21 cellular contexts compared by ENCODE assay signal in the genomic region with DNA sequence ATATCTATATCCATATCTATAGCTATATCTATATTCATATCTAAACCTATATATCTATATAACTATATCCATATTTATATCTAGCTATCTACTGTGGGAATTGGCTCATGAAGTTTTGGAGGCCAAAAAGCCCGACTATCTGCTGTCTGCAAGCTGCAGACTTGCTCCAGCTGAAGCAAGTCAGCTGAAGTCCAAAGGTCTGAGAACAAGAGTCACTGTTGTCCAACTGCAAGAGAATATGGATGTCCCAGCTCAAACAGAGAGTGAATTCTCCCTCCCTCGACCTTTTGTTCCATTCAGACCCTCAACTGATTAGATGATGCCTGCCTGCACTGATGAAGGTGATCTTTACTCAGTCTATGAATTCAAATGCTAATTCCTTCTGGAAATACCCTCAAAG.
A peak's percentile ranks its signal among the peaks of the same experiment; 100 is the strongest.
DNase-seq lines count a peak whose midpoint lies in the region; ATAC-seq, FAIRE-seq and TF ChIP-seq lines count a peak whose summit lies in the region.
"Had no signal": no experiment of that assay in that cellular context is flagged by ENCODE, and none has a peak within 500 bp of the region (broad histone marks: within the 10 kb centered on the region; RNA-seq: fewer than 3 reads in every experiment).

No MANE protein-coding gene starts in this region.

- no TSS peak for BruUV-seq in HepG2 (replicated peaks; lab: Mats Ljungman, UMichigan)

- no peak for DNase-seq in astrocyte (ENCODE audit: low read depth)
- peak; percentile 17 for DNase-seq in HepG2 (ENCODE audit: low spot score)
- DNase-seq in small intestine: peak; percentile 15
- no peak for DNase-seq in stimulated activated CD4-positive, alpha-beta T cell treated with anti-CD3 and anti-CD28 coated beads, Interleukin-1b, Interleukin-23, amount 100 ng/mL, for 48 hours
- no peak for DNase-seq in upper lobe of left lung
- DNase-seq: AML-193; Caco-2; Calu3; CD4-positive, alpha-beta T cell; CD8-positive, alpha-beta T cell; DMS79 treated with DMSO at 0.1 percent for 48 hours; GF-D8 had no signal

- no peak overlapping the region for H3K4me3 Mint-ChIP-seq in astrocyte (ENCODE audit: unreplicated experiment)
- H3K4me3 Mint-ChIP-seq: B cell; CD4-positive, alpha-beta T cell; CD8-positive, alpha-beta T cell had no signal

- no peak overlapping the region for H2AFZ ChIP-seq in astrocyte (ENCODE audit: low read depth, low read length)
- no peak overlapping the region for H2AFZ ChIP-seq in HepG2 (ENCODE audit: low read length)

- TF ChIP-seq POLR2A in HepG2 (IDR thresholded peaks at IDR 0.05; ENCODE audit: insufficient read depth in 1 of 2, low read depth in 2 of 2, low read length in 2 of 2): no peak
- TF ChIP-seq POLR2A in upper lobe of left lung (IDR thresholded peaks at IDR 0.05): no peak

- H3K4me1 Mint-ChIP-seq in astrocyte (ENCODE audit: low read depth, unreplicated experiment): no peaks in the 10 kb centered on the region
- H3K4me1 Mint-ChIP-seq: B cell had no signal

- intact Hi-C loops in HepG2 (cut with micrococcal nuclease; ENCODE audit: unreplicated experiment): no loop called here

- no peaks in the 10 kb centered on the region for H3K79me2 ChIP-seq in astrocyte (ENCODE audit: insufficient read depth, low read length)
- no peaks in the 10 kb centered on the region for H3K79me2 ChIP-seq in HepG2 (ENCODE audit: insufficient read depth, low read length)

- ATAC-seq in HepG2 (peak; percentile 41; the same call in 2 of the 3 replicates), upper lobe of left lung (ENCODE audit: low FRiP score in 2 of 2) (no peak)
- ATAC-seq: A549; CD8-positive, alpha-beta T cell had no signal

- H3K36me3 Mint-ChIP-seq in astrocyte (ENCODE audit: low read depth, unreplicated experiment): no peaks in the 10 kb centered on the region
- H3K36me3 Mint-ChIP-seq: CD8-positive, alpha-beta T cell had no signal

- in situ Hi-C loops in HepG2 (cut with HindIII; ENCODE audit: extremely low pct_ligation_motif_present, low pct_unique_long_range_greater_than_20kb): no loop called here

- H3K27me3 Mint-ChIP-seq in astrocyte (ENCODE audit: low read depth, unreplicated experiment): no peaks in the 10 kb centered on the region
- H3K27me3 Mint-ChIP-seq: B cell; CD4-positive, alpha-beta T cell had no signal

- no peak for TF ChIP-seq RAD21 in HepG2 (CRISPR knock-in tag; IDR thresholded peaks at IDR 0.05)

- H3K4me3 ChIP-seq in astrocyte (ENCODE audit: insufficient read depth, low read depth, low read length) (no peak overlapping the region), HepG2 (replicated peaks in 1 of 3; ENCODE audit: insufficient read depth in 1 of 3, low read depth in 2 of 3, low read length in 3 of 3) (no peak overlapping the region), small intestine (ENCODE audit: low read depth in 1 of 2, low read length in 2 of 2) (no peak overlapping the region), upper lobe of left lung (no peak overlapping the region)
- H3K4me3 ChIP-seq: A549; BLaER1 treated with 17β-estradiol and CSF1 and Interleukin-3, amounts not matched to agents 10 nM and 100 nM had no signal

- H3K27ac Mint-ChIP-seq in astrocyte (ENCODE audit: unreplicated experiment): no peak overlapping the region
- H3K27ac Mint-ChIP-seq: B cell; CD4-positive, alpha-beta T cell; CD8-positive, alpha-beta T cell had no signal

- POLR2A ChIA-PET in HepG2 (lab: Yijun Ruan, JAX): no interaction called here

- CTCF ChIA-PET in HepG2 (lab: Yijun Ruan, JAX; ENCODE audit: low intra/inter-chr PET ratio, low total read pairs): no interaction called here

- H3K27ac ChIP-seq in astrocyte (ENCODE audit: low read depth, low read length) (no peak overlapping the region), HepG2 (ENCODE audit: extremely low read length, insufficient read depth, low read length) (no peak overlapping the region), small intestine (ENCODE audit: low read depth in 1 of 2, low read length in 1 of 2) (no peak overlapping the region), upper lobe of left lung (no peak overlapping the region)
- H3K27ac ChIP-seq: 22Rv1; A549; BLaER1 treated with 17β-estradiol and CSF1 and Interleukin-3, amounts not matched to agents 10 nM and 100 nM; C4-2B had no signal

- FAIRE-seq in astrocyte (lab: Jason Lieb, UNC) (peak; percentile 52), HepG2 (lab: Jason Lieb, UNC) (no peak), small intestine (lab: Jason Lieb, UNC) (no peak)
- FAIRE-seq: D721Med, G401.6, GM12891, GM19239 had no signal

- 0% methylated on average over 1 of the region's 2 CpGs for WGBS in HepG2 (ENCODE audit: low lambda C conversion rate)
- WGBS in small intestine, 3 donors: 13 to 48% (median 16%) methylated on average over 2 of the region's 2 CpGs
- 50 to 53% methylated on average over 2 of the region's 2 CpGs for WGBS in upper lobe of left lung, 2 donors

- TF ChIP-seq CTCF in astrocyte (IDR thresholded peaks at IDR 0.05; ENCODE audit: insufficient read depth, low read depth, low read length) (no peak), HepG2 (CRISPR knock-in tag; IDR thresholded peaks at IDR 0.05) (no peak), upper lobe of left lung (IDR thresholded peaks at IDR 0.05) (no peak)

- H3K4me2 ChIP-seq in astrocyte (ENCODE audit: low read length): no peak overlapping the region
- H3K4me2 ChIP-seq in HepG2 (ENCODE audit: low read depth, low read length): no peak overlapping the region
- H3K4me2 ChIP-seq: A549; BLaER1 treated with 17β-estradiol and CSF1 and Interleukin-3, amounts not matched to agents 10 nM and 100 nM had no signal

- H4K20me1 ChIP-seq in astrocyte (ENCODE audit: insufficient read depth, low read length) (no peaks in the 10 kb centered on the region), HepG2 (ENCODE audit: insufficient read depth, low read length) (no peaks in the 10 kb centered on the region)
- H4K20me1 ChIP-seq: BLaER1 treated with 17β-estradiol and CSF1 and Interleukin-3, amounts not matched to agents 10 nM and 100 nM had no signal

- H3K9ac ChIP-seq in astrocyte (ENCODE audit: low read length): no peak overlapping the region
- no peak overlapping the region for H3K9ac ChIP-seq in HepG2 (ENCODE audit: insufficient read depth, low read depth, low read length)
- H3K9ac ChIP-seq: BLaER1 treated with 17β-estradiol and CSF1 and Interleukin-3, amounts not matched to agents 10 nM and 100 nM had no signal

- H3K36me3 ChIP-seq in astrocyte (ENCODE audit: insufficient read depth, low read length) (no peaks in the 10 kb centered on the region), HepG2 (replicated peaks in 1 of 2; ENCODE audit: control insufficient read depth in 1 of 2, insufficient read depth in 2 of 2, low read length in 2 of 2) (no peaks in the 10 kb centered on the region), small intestine (ENCODE audit: control insufficient read depth in 2 of 2, insufficient read depth in 2 of 2, low read length in 2 of 2) (no peaks in the 10 kb centered on the region), upper lobe of left lung (no peaks in the 10 kb centered on the region)
- H3K36me3 ChIP-seq: BLaER1 treated with 17β-estradiol and CSF1 and Interleukin-3, amounts not matched to agents 10 nM and 100 nM had no signal

- H3K9me3 Mint-ChIP-seq in astrocyte (ENCODE audit: unreplicated experiment): no peaks in the 10 kb centered on the region
- H3K9me3 Mint-ChIP-seq: CD8-positive, alpha-beta T cell had no signal

- TF ChIP-seq EP300 in HepG2 (IDR thresholded peaks at IDR 0.05; ENCODE audit: low read depth in 2 of 2, low read length in 2 of 2): no peak
- TF ChIP-seq EP300 in HepG2 (CRISPR knock-in tag; IDR thresholded peaks at IDR 0.05; ENCODE audit: borderline replicate concordance): no peak
- no peak for TF ChIP-seq EP300 in upper lobe of left lung (IDR thresholded peaks at IDR 0.05)

- H3K4me1 ChIP-seq in astrocyte (ENCODE audit: insufficient read depth, low read length): no peaks in the 10 kb centered on the region
- H3K4me1 ChIP-seq in HepG2 (ENCODE audit: insufficient read depth, low read length): peaks cover 19% of the 10 kb centered on the region; the same call in 1 of the 2 replicates
- H3K4me1 ChIP-seq in small intestine (ENCODE audit: control insufficient read depth in 2 of 2, insufficient read depth in 1 of 2, low read depth in 1 of 2, low read length in 1 of 2): peaks cover 0 to 5% of the 10 kb centered on the region in 2 donors
- no peaks in the 10 kb centered on the region for H3K4me1 ChIP-seq in upper lobe of left lung
- H3K4me1 ChIP-seq: A549; BLaER1 treated with 17β-estradiol and CSF1 and Interleukin-3, amounts not matched to agents 10 nM and 100 nM; Caco-2 had no signal

- H3K9me3 ChIP-seq in astrocyte (ENCODE audit: insufficient read depth, low read depth, low read length): no peaks in the 10 kb centered on the region
- no peaks in the 10 kb centered on the region for H3K9me3 ChIP-seq in HepG2 (ENCODE audit: low read length)
- H3K9me3 ChIP-seq in small intestine (ENCODE audit: control insufficient read depth, low read depth): peaks cover 2% of the 10 kb centered on the region
- H3K9me3 ChIP-seq in upper lobe of left lung: no peaks in the 10 kb centered on the region
- H3K9me3 ChIP-seq: A549, Caco-2 had no signal

- no peaks in the 10 kb centered on the region for H3K27me3 ChIP-seq in astrocyte (ENCODE audit: insufficient read depth, low read length)
- H3K27me3 ChIP-seq in HepG2 (ENCODE audit: control insufficient read depth in 1 of 2, insufficient read depth in 2 of 2, low read length in 2 of 2): no peaks in the 10 kb centered on the region
- H3K27me3 ChIP-seq in small intestine (ENCODE audit: control insufficient read depth in 2 of 2, insufficient read depth in 2 of 2, low read length in 2 of 2): no peaks in the 10 kb centered on the region
- no peaks in the 10 kb centered on the region for H3K27me3 ChIP-seq in upper lobe of left lung
- H3K27me3 ChIP-seq: BLaER1 treated with 17β-estradiol and CSF1 and Interleukin-3, amounts not matched to agents 10 nM and 100 nM had no signal

TF ChIP-seq in HepG2, 621 proteins besides CTCF, POLR2A, EP300 and RAD21 (continues in another document):
- TF ChIP-seq SOX13 (IDR thresholded peaks at IDR 0.05) (no peak), SOX13 (CRISPR knock-in tag; conservative IDR thresholded peaks at IDR 0.05 in 1 of 2, IDR thresholded peaks at IDR 0.05 in 1 of 2) (0 out of 4 replicates have a peak, but pooled peaks of 1 of the 2 experiments have one; percentile 14), ATF1 (CRISPR knock-in tag; IDR thresholded peaks at IDR 0.05) (no peak), HOXA5 (CRISPR knock-in tag; IDR thresholded peaks at IDR 0.05) (no peak), HNF4A (CRISPR knock-in tag; IDR thresholded peaks at IDR 0.05) (peak; percentile 57), HNF4G (IDR thresholded peaks at IDR 0.05; ENCODE audit: borderline replicate concordance, low read depth, low read length) (peak; percentile 46; the same call in 1 of the 2 replicates), HNF4G (CRISPR knock-in tag; IDR thresholded peaks at IDR 0.05; ENCODE audit: borderline replicate concordance, low read depth) (no peak), KLF13 (CRISPR knock-in tag; IDR thresholded peaks at IDR 0.05) (no peak), FOXP1 (IDR thresholded peaks at IDR 0.05) (no peak), FOXP1 (CRISPR knock-in tag; IDR thresholded peaks at IDR 0.05) (no peak)

Comparison
In these comparisons a context has a peak if more than half of its experiments do, and no peak if none do; other contexts are left out.
1. DNase-seq: peak in HepG2 (single experiment) and small intestine (single experiment); none in astrocyte (single experiment), stimulated activated CD4-positive, alpha-beta T cell treated with anti-CD3 and anti-CD28 coated beads, Interleukin-1b, Interleukin-23, amount 100 ng/mL, for 48 hours (single experiment) and upper lobe of left lung (0 of 2).